In the genomic region with DNA sequence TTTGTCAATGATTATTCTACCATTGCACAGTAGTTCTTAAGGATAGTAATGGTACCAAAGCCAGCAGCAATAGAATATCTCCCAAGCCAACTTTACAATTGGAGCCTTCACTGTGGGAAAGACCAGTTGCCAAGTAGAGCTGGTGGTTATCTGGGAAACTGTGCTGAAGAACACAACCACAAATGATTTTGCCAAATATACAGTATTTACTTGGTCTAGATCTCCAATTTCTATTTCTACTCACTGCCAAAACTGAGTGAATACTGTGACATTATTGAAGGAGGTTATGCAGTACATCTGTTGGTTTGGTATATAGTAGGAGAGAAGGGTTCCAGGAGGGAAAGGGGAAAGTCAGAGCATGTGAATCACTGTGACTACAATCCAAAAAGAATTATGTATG, we compare ENCODE assay signal across 29 cellular contexts. TPM values are rescaled to one million over a fixed set of nuclear protein-coding genes. Genes with fewer than 3 reads are reported as not detected.
DNase-seq lines count a peak whose midpoint lies in the region; ATAC-seq and TF ChIP-seq lines count a peak whose summit lies in the region.
"Had no signal": no experiment of that assay in that cellular context is flagged by ENCODE, and none has a peak within 500 bp of the region (broad histone marks: within the 10 kb centered on the region; RNA-seq: fewer than 3 reads in every experiment).

No MANE protein-coding gene starts in this region.

- H3K9ac ChIP-seq in smooth muscle cell (ENCODE audit: low read depth), result no peak overlapping the region

- H3K36me3 Mint-ChIP-seq in activated T-cell treated with anti-CD3 and anti-CD28 coated beads, Interleukin-2, amount 50 U/mL, for 72 hours (ENCODE audit: insufficient read depth in 2 of 2), result peaks cover 12 to 14% of the 10 kb centered on the region in 2 donors
- H3K36me3 Mint-ChIP-seq: immature natural killer cell had no signal

- no peak for ATAC-seq in activated T-cell treated with anti-CD3 and anti-CD28 coated beads, Interleukin-2, amount 50 U/mL, for 72 hours (replicated peaks in 1 of 2)
- no peak for ATAC-seq in gastrocnemius medialis
- ATAC-seq: CD8-positive, alpha-beta T cell; left colon; T-helper 17 cell had no signal

- H3K27ac ChIP-seq in epithelial cell of prostate (peak overlapping the region; percentile 62), gastrocnemius medialis (peak overlapping the region; percentile 46 to 90 (median 86)), smooth muscle cell (ENCODE audit: low read depth) (no peak overlapping the region)
- H3K27ac ChIP-seq: ascending aorta, esophagus muscularis mucosa, prostate gland, tibial nerve had no signal

- H3K4me3 Mint-ChIP-seq in activated T-cell treated with anti-CD3 and anti-CD28 coated beads, Interleukin-2, amount 50 U/mL, for 72 hours, result peak overlapping the region; percentile 7 to 92
- H3K4me3 Mint-ChIP-seq: CD8-positive, alpha-beta T cell; memory B cell; T-helper 17 cell had no signal

- H3K4me1 Mint-ChIP-seq in activated T-cell treated with anti-CD3 and anti-CD28 coated beads, Interleukin-2, amount 50 U/mL, for 72 hours (ENCODE audit: low read depth), result peaks cover 56% of the 10 kb centered on the region

- in situ Hi-C loops in gastrocnemius medialis (cut with MboI; ENCODE audit: low sequenced_read_pairs in 4 of 4), result no loop called here

- H3K79me2 ChIP-seq in smooth muscle cell (ENCODE audit: low read depth), result peaks cover 74% of the 10 kb centered on the region

- no peaks in the 10 kb centered on the region for H3K27me3 Mint-ChIP-seq in activated T-cell treated with anti-CD3 and anti-CD28 coated beads, Interleukin-2, amount 50 U/mL, for 72 hours (ENCODE audit: low read depth)
- H3K27me3 Mint-ChIP-seq: activated naive CD8-positive, alpha-beta T cell treated with anti-CD3 and anti-CD28 coated beads, Interleukin-2, amount 10 ng/mL, durations not matched to agents 7 days and 5 days; dendritic cell treated with granulocyte-macrophage colony-stimulating factor and Interleukin-4, amounts not matched to agents 40 ng/mL and 50 ng/mL, for 4 days; memory B cell; T-helper 17 cell had no signal

- H3K27ac Mint-ChIP-seq in activated T-cell treated with anti-CD3 and anti-CD28 coated beads, Interleukin-2, amount 50 U/mL, for 72 hours, result peak overlapping the region; percentile 8
- H3K27ac Mint-ChIP-seq: activated naive CD8-positive, alpha-beta T cell treated with anti-CD3 and anti-CD28 coated beads, Interleukin-2, amount 10 ng/mL, durations not matched to agents 7 days and 5 days; CD8-positive, alpha-beta T cell; dendritic cell treated with granulocyte-macrophage colony-stimulating factor and Interleukin-4, amounts not matched to agents 40 ng/mL and 50 ng/mL, for 4 days; memory B cell; T-helper 17 cell had no signal

- intact Hi-C loops in gastrocnemius medialis (cut with DNase I; ENCODE audit: low total_unique reads), result no loop called here

- peaks cover 62 to 66% of the 10 kb centered on the region in 2 donors for H3K4me1 ChIP-seq in gastrocnemius medialis
- peaks cover 8% of the 10 kb centered on the region for H3K4me1 ChIP-seq in smooth muscle cell (ENCODE audit: low read depth)
- H3K4me1 ChIP-seq: prostate gland had no signal

- no peaks in the 10 kb centered on the region for H3K9me3 ChIP-seq in gastrocnemius medialis
- H3K9me3 ChIP-seq in smooth muscle cell (replicated peaks; ENCODE audit: low read depth), result no peaks in the 10 kb centered on the region
- H3K9me3 ChIP-seq: ascending aorta, esophagus muscularis mucosa, prostate gland, right lobe of liver, tibial nerve had no signal

- H3K36me3 ChIP-seq in gastrocnemius medialis, result no peaks in the 10 kb centered on the region
- H3K36me3 ChIP-seq in smooth muscle cell (ENCODE audit: low read depth), result no peaks in the 10 kb centered on the region
- H3K36me3 ChIP-seq: ascending aorta, esophagus muscularis mucosa, prostate gland, right lobe of liver, tibial nerve had no signal

- peaks cover 77% of the 10 kb centered on the region for H4K20me1 ChIP-seq in smooth muscle cell (ENCODE audit: low read depth)

- DNase-seq in activated T-cell treated with anti-CD3 and anti-CD28 coated beads, Interleukin-2, amount 50 U/mL, for 72 hours, result no peak
- no peak for DNase-seq in activated T-cell treated with anti-CD3 and anti-CD28 coated beads, Interleukin-2, amount 50 U/mL, for 48 hours
- peak; percentile 48 to 79 for DNase-seq in NCI-H446 (lab: John Stamatoyannopoulos, UW)
- DNase-seq in epithelial cell of prostate (ENCODE audit: low read depth, low spot score), result no peak
- DNase-seq in gastrocnemius medialis, result no peak
- DNase-seq in T-helper 2 cell, result no peak
- DNase-seq in smooth muscle cell (lab: John Stamatoyannopoulos, UW; ENCODE audit: unreplicated experiment), result no peak
- no peak for DNase-seq in NCI-H1092 treated with DMSO at 0.1 percent for 48 hours (lab: John Stamatoyannopoulos, UW)
- DNase-seq: activated CD4-positive, alpha-beta T cell treated with anti-CD3 and anti-CD28 coated beads, Interleukin-2, amount 50 U/mL, for 4 hours; activated effector memory CD4-positive, alpha-beta T cell treated with Interleukin-2 at 50 U/mL for 16 hours; activated naive CD8-positive, alpha-beta T cell treated with anti-CD3 and anti-CD28 coated beads, Interleukin-2, amount 10 ng/mL, durations not matched to agents 7 days and 5 days; CD8-positive, alpha-beta T cell; immature natural killer cell; KBM-7; left colon; NCI-H1105; NCI-H187; NCI-H510A; nucleus accumbens; right lobe of liver; stimulated activated CD4-positive, alpha-beta T cell treated with anti-CD3 and anti-CD28 coated beads, Interleukin-12 subunit alpha, Interleukin-12 subunit beta, amount 100 ng/mL, for 4 hours; stimulated activated CD4-positive, alpha-beta T cell treated with anti-CD3 and anti-CD28 coated beads, Interleukin-4, amount 100 ng/mL, for 24 hours; T-helper 17 cell had no signal

- peaks cover 8% of the 10 kb centered on the region for H3F3A ChIP-seq in smooth muscle cell (ENCODE audit: low read depth)

- TF ChIP-seq CTCF in gastrocnemius medialis (IDR thresholded peaks at IDR 0.05 in 4 of 5, conservative IDR thresholded peaks at IDR 0.05 in 1 of 5) (no peak), smooth muscle cell (IDR thresholded peaks at IDR 0.05; ENCODE audit: borderline replicate concordance, insufficient read depth, poor library complexity, severe bottlenecking) (no peak)

- no peaks in the 10 kb centered on the region for H3K9me3 Mint-ChIP-seq in activated T-cell treated with anti-CD3 and anti-CD28 coated beads, Interleukin-2, amount 50 U/mL, for 72 hours
- H3K9me3 Mint-ChIP-seq: activated naive CD8-positive, alpha-beta T cell treated with anti-CD3 and anti-CD28 coated beads, Interleukin-2, amount 10 ng/mL, durations not matched to agents 7 days and 5 days; CD8-positive, alpha-beta T cell; dendritic cell treated with granulocyte-macrophage colony-stimulating factor and Interleukin-4, amounts not matched to agents 40 ng/mL and 50 ng/mL, for 4 days; immature natural killer cell; memory B cell had no signal

- H3K4me2 ChIP-seq in smooth muscle cell, result no peak overlapping the region

- H3K4me3 ChIP-seq in gastrocnemius medialis, result no peak overlapping the region
- H3K4me3 ChIP-seq in smooth muscle cell, result no peak overlapping the region
- H3K4me3 ChIP-seq: esophagus muscularis mucosa, prostate gland, right lobe of liver, tibial nerve had no signal

- no peak overlapping the region for H2AFZ ChIP-seq in smooth muscle cell (ENCODE audit: low read depth)

- H3K27me3 ChIP-seq in gastrocnemius medialis (no peaks in the 10 kb centered on the region), smooth muscle cell (ENCODE audit: low read depth) (no peaks in the 10 kb centered on the region)
- H3K27me3 ChIP-seq: ascending aorta, esophagus muscularis mucosa, right lobe of liver, tibial nerve had no signal

- no peak for TF ChIP-seq POLR2A in gastrocnemius medialis (IDR thresholded peaks at IDR 0.05)

RNA-seq across cellular contexts. Expression of a gene that starts 3.8 kb away (rescaled TPM):
- total RNA-seq in activated T-cell treated with anti-CD3 and anti-CD28 coated beads, Interleukin-2, amount 50 U/mL, for 72 hours, result 10 to 100 TPM; 34.2 to 43.1 TPM
- total RNA-seq in gastrocnemius medialis, result 10 to 100 TPM; 12.9 to 18.0 (median 16.4) TPM
- 18.6 and 20.5 TPM in 2 replicates for total RNA-seq in smooth muscle cell
- polyA plus RNA-seq in smooth muscle cell, result 2.7 and 5.6 TPM in 2 replicates

Comparison
In these comparisons a context has a peak if more than half of its experiments do, and no peak if none do; other contexts are left out.
1. DNase-seq: peak in NCI-H446 (2 of 2); none in activated T-cell treated with anti-CD3 and anti-CD28 coated beads, Interleukin-2, amount 50 U/mL, for 72 hours (0 of 2), activated T-cell treated with anti-CD3 and anti-CD28 coated beads, Interleukin-2, amount 50 U/mL, for 48 hours (0 of 2), epithelial cell of prostate (single experiment), gastrocnemius medialis (0 of 2), T-helper 2 cell (0 of 5), smooth muscle cell (single experiment) and NCI-H1092 treated with DMSO at 0.1 percent for 48 hours (single experiment).